Comparison of ENCODE assay signal across 23 cellular contexts in the genomic region with DNA sequence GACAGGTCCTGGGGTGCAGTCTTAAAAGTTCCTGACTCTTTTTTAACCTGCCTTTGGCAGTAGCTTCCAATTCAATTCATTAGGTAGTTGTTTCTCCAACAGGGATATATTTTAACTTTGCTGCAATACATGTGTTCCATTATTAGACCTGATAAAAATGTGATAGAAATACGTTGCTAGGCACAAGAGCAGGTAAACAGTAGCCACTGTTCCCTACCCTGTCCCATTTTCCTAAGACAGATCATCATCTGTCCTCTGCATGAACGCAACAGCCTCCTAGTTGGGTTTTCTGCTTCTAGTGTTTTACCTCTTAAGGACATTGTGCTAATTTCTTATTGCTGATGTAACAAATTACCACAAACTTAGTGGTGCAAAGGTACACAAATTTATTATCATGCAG.
DNase-seq lines count a peak whose midpoint lies in the region; ATAC-seq, FAIRE-seq and TF ChIP-seq lines count a peak whose summit lies in the region.
"Had no signal": no experiment of that assay in that cellular context is flagged by ENCODE, and none has a peak within 500 bp of the region (broad histone marks: within the 10 kb centered on the region; RNA-seq: fewer than 3 reads in every experiment).

No MANE protein-coding gene starts in this region.

- H3K27me3 ChIP-seq in left ventricle myocardium inferior (ENCODE audit: low read depth) = peaks cover 7% of the 10 kb centered on the region
- no peaks in the 10 kb centered on the region for H3K27me3 ChIP-seq in right cardiac atrium (ENCODE audit: control insufficient read depth, insufficient read depth)
- H3K27me3 ChIP-seq: BLaER1 treated with 17β-estradiol and CSF1 and Interleukin-3, amounts not matched to agents 10 nM and 100 nM had no signal

- FAIRE-seq in islet of Langerhans (lab: Jason Lieb, UNC) = peak; percentile 73
- FAIRE-seq: A204.1, GM12891, GM18507 had no signal

- ATAC-seq in Right ventricle myocardium superior (ENCODE audit: poor library complexity) = peak; percentile 61
- ATAC-seq in right cardiac atrium = peak; percentile 64 to 84
- ATAC-seq in left cardiac atrium = no peak
- ATAC-seq: GM23338, HCT116 had no signal

- no peak for TF ChIP-seq CTCF in left ventricle myocardium inferior (IDR thresholded peaks at IDR 0.05; ENCODE audit: borderline replicate concordance)

- intact Hi-C loops in Right ventricle myocardium superior (cut with DNase I) = no loop called here
- intact Hi-C loops in left ventricle myocardium inferior (cut with micrococcal nuclease) = no loop called here
- intact Hi-C loops in right cardiac atrium (cut with DNase I) = no loop called here
- intact Hi-C loops in left cardiac atrium (cut with DNase I) = no loop called here

- 50% methylated on average over 2 of the region's 2 CpGs for WGBS in right cardiac atrium

- DNase-seq in Right ventricle myocardium superior = no peak
- DNase-seq in left ventricle myocardium inferior = no peak
- DNase-seq in right cardiac atrium = no peak
- DNase-seq in left cardiac atrium = no peak
- no peak for DNase-seq in NOMO-1 (lab: John Stamatoyannopoulos, UW; ENCODE audit: unreplicated experiment in 2 of 2)
- DNase-seq: ACHN; AML-193; BE2C; Calu3; CD4-positive, alpha-beta memory T cell; COR-L47; DMS53; DMS79 treated with DMSO at 0.1 percent for 48 hours; GF-D8; H9 had no signal

- H3K9me3 ChIP-seq in left ventricle myocardium inferior (replicated peaks) = no peaks in the 10 kb centered on the region
- H3K9me3 ChIP-seq in right cardiac atrium (ENCODE audit: control insufficient read depth, low read length) = no peaks in the 10 kb centered on the region
- H3K9me3 ChIP-seq: BE2C; BLaER1 treated with 17β-estradiol and CSF1 and Interleukin-3, amounts not matched to agents 10 nM and 100 nM had no signal

- H3K4me3 ChIP-seq in left ventricle myocardium inferior (no peak overlapping the region), right cardiac atrium (ENCODE audit: low read length) (no peak overlapping the region)
- H3K4me3 ChIP-seq: BLaER1 treated with 17β-estradiol and CSF1 and Interleukin-3, amounts not matched to agents 10 nM and 100 nM; GM23338 had no signal

- H3K27ac ChIP-seq in left ventricle myocardium inferior (replicated peaks) = no peak overlapping the region
- no peak overlapping the region for H3K27ac ChIP-seq in right cardiac atrium (ENCODE audit: low read length)
- H3K27ac ChIP-seq: 22Rv1; BLaER1 treated with 17β-estradiol and CSF1 and Interleukin-3, amounts not matched to agents 10 nM and 100 nM had no signal

- H3K36me3 ChIP-seq in left ventricle myocardium inferior = no peaks in the 10 kb centered on the region
- H3K36me3 ChIP-seq: BE2C; BLaER1 treated with 17β-estradiol and CSF1 and Interleukin-3, amounts not matched to agents 10 nM and 100 nM had no signal

- no peaks in the 10 kb centered on the region for H3K4me1 ChIP-seq in left ventricle myocardium inferior
- H3K4me1 ChIP-seq in right cardiac atrium (ENCODE audit: control insufficient read depth, insufficient read depth, low read length) = no peaks in the 10 kb centered on the region
- H3K4me1 ChIP-seq: BE2C; BLaER1 treated with 17β-estradiol and CSF1 and Interleukin-3, amounts not matched to agents 10 nM and 100 nM had no signal

Comparison
In these comparisons a context has a peak if more than half of its experiments do, and no peak if none do; other contexts are left out.
1. ATAC-seq: peak in Right ventricle myocardium superior (single experiment) and right cardiac atrium (2 of 2); none in left cardiac atrium (0 of 2).